In the genomic region with DNA sequence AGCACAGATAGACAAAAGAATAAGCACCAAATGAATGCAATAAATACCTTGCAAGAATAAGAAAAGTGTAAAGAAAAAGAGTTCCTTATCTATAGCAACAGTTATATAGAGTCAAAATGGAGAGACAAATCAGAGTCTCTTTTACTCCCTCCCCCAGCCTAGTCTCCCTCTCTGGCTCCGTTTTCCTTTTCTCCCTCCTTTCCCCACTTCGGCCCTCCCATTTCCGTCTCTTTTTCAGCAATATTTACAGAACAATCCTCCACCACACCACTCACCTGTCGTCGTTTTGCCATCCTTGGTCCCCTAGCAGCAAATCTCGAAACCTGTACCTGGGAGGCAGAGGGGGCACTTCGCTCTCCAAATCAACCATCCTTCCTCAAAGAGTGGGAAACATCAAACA, we compare ENCODE assay signal across 8 cellular contexts. TPM values are rescaled to one million over a fixed set of nuclear protein-coding genes. Genes with fewer than 3 reads are reported as not detected.
DNase-seq lines count a peak whose midpoint lies in the region; ATAC-seq, FAIRE-seq and TF ChIP-seq lines count a peak whose summit lies in the region.

No MANE protein-coding gene starts in this region.

- DNase-seq in HuH-7 (ENCODE audit: low spot score) (peak; percentile 10), NCI-H526 treated with DMSO at 0.1 percent for 48 hours (lab: John Stamatoyannopoulos, UW) (no peak), GM12891 (ENCODE audit: insufficient read length, low spot score) (no peak)
- no peak for DNase-seq in central memory CD8-positive, alpha-beta T cell (ENCODE audit: low spot score in 2 of 2)

- H3K4me1 Mint-ChIP-seq in central memory CD8-positive, alpha-beta T cell: peaks cover 7% of the 10 kb centered on the region

- no peaks in the 10 kb centered on the region for H3K9me3 ChIP-seq in mesodermal cell (ENCODE audit: control insufficient read depth, low read length)

- TF ChIP-seq POLR2A in GM12891 (IDR thresholded peaks at IDR 0.05; ENCODE audit: low read depth, low read length): no peak

- H3K36me3 ChIP-seq in ACC112 (ENCODE audit: insufficient read depth, low read length): no peaks in the 10 kb centered on the region
- H3K36me3 ChIP-seq in mesodermal cell (ENCODE audit: control insufficient read depth, insufficient read depth, low read length): no peaks in the 10 kb centered on the region

- H3K4me1 ChIP-seq in ACC112 (ENCODE audit: control insufficient read depth, insufficient read depth, low read length, unreplicated experiment): peaks cover 7% of the 10 kb centered on the region
- no peaks in the 10 kb centered on the region for H3K4me1 ChIP-seq in mesodermal cell (ENCODE audit: control insufficient read depth, insufficient read depth, low read length, poor library complexity, severe bottlenecking)

- H3K27ac ChIP-seq in ACC112 (ENCODE audit: low read depth, low read length) (no peak overlapping the region), mesodermal cell (ENCODE audit: low read depth, low read length, severe bottlenecking) (peak overlapping the region; percentile 89)

- peaks cover 9% of the 10 kb centered on the region for H3K9me3 Mint-ChIP-seq in central memory CD8-positive, alpha-beta T cell

- H3K27ac Mint-ChIP-seq in central memory CD8-positive, alpha-beta T cell (ENCODE audit: low read depth): no peak overlapping the region

- no peak for FAIRE-seq in GM12891 (lab: Jason Lieb, UNC)

- peak overlapping the region; percentile 12 for H3K4me3 Mint-ChIP-seq in central memory CD8-positive, alpha-beta T cell

- H3K4me3 ChIP-seq in ACC112 (ENCODE audit: low read depth, low read length) (peak overlapping the region; percentile 93), mesodermal cell (ENCODE audit: extremely low read depth, insufficient read depth, low read length, poor library complexity, severe bottlenecking) (peak overlapping the region; percentile 73)

- WGBS in mesodermal cell (ENCODE audit: insufficient coverage in 2 of 2), 2 experiments: 0% methylated on average over 3 of the region's 7 CpGs

- peaks cover 4% of the 10 kb centered on the region for H3K79me2 ChIP-seq in ACC112 (ENCODE audit: control insufficient read depth, insufficient read depth, low read length, unreplicated experiment)

- peak overlapping the region; percentile 96 for H2AFZ ChIP-seq in ACC112 (ENCODE audit: low read length, unreplicated experiment)

- ATAC-seq in central memory CD8-positive, alpha-beta T cell (replicated peaks; ENCODE audit: extremely low read depth, poor library complexity, severe bottlenecking): no peak
- no peak for ATAC-seq in GM21825 (IDR thresholded peaks at IDR 0.05; ENCODE audit: unreplicated experiment)
- no peak for ATAC-seq in GM19023 (IDR thresholded peaks at IDR 0.05; ENCODE audit: unreplicated experiment)

- peaks cover 32% of the 10 kb centered on the region for H3K27me3 Mint-ChIP-seq in central memory CD8-positive, alpha-beta T cell

- no peaks in the 10 kb centered on the region for H3K27me3 ChIP-seq in ACC112 (ENCODE audit: insufficient read depth, low read length)

- peaks cover 3% of the 10 kb centered on the region for H3K36me3 Mint-ChIP-seq in central memory CD8-positive, alpha-beta T cell (ENCODE audit: insufficient read depth)

TF ChIP-seq in GM12891, 5 proteins besides CTCF, POLR2A, EP300 and RAD21:
- TF ChIP-seq PAX5 (IDR thresholded peaks at IDR 0.05; ENCODE audit: insufficient read depth, low read length, severe bottlenecking) (no peak), POLR2AphosphoS5 (IDR thresholded peaks at IDR 0.05; ENCODE audit: low read depth, low read length) (no peak), SPI1 (IDR thresholded peaks at IDR 0.05; ENCODE audit: low read depth, low read length) (no peak), POU2F2 (IDR thresholded peaks at IDR 0.05; ENCODE audit: low read depth, low read length) (no peak), TAF1 (IDR thresholded peaks at IDR 0.05; ENCODE audit: low read depth, low read length) (no peak)

RNA-seq across cellular contexts. Expression of gene KCNT2, which starts 0.3 kb away (rescaled TPM):
- 8.4 TPM for polyA plus RNA-seq in mesodermal cell (2013, experiment 1 of 2)
- 8.0 TPM for polyA plus RNA-seq in mesodermal cell (2013, experiment 2 of 2)
- polyA plus RNA-seq in GM12891 (2012; ENCODE audit: low read depth, missing spikeins): 0.05 TPM

RNA-seq across cellular contexts. Expression of gene CFH, which starts 43.9 kb away (rescaled TPM):
- polyA plus RNA-seq in mesodermal cell (2013, experiment 1 of 2): 0.52 TPM
- 0.46 TPM for polyA plus RNA-seq in mesodermal cell (2013, experiment 2 of 2)
- polyA plus RNA-seq in GM12891 (2012; ENCODE audit: low read depth, missing spikeins): not detected
